21 cellular contexts compared by ENCODE assay signal in the genomic region with DNA sequence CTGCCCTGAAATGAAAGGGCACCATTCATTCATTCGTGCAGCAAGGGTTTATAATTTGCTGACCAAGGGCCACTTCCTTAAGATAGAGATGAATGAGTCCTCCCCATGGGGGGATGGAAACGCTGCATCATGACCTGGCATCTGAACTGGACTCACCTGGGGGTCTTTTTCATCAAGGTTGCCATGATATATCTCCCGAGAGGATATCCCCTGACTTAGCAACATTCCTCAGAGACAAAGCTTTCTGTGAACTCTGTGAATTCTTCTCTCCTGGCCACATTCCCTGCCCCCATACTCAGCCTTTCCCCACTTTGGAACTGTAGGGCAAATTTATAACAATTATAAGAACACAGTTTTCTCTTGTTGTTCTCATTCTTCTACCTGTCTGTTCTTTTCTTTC. TPM values are rescaled to one million over a fixed set of nuclear protein-coding genes. Genes with fewer than 3 reads are reported as not detected.
A peak's percentile ranks its signal among the peaks of the same experiment; 100 is the strongest.
DNase-seq lines count a peak whose midpoint lies in the region; ATAC-seq and TF ChIP-seq lines count a peak whose summit lies in the region.
"Had no signal": no experiment of that assay in that cellular context is flagged by ENCODE, and none has a peak within 500 bp of the region (broad histone marks: within the 10 kb centered on the region; RNA-seq: fewer than 3 reads in every experiment).

No MANE protein-coding gene starts in this region.

- no peak overlapping the region for H3K56ac ChIP-seq in H9 (ENCODE audit: insufficient read length, low read depth, low read length)

- no peak for TF ChIP-seq CTCF in H9 (conservative IDR thresholded peaks at IDR 0.05)
- TF ChIP-seq CTCF in coronary artery (IDR thresholded peaks at IDR 0.05): no peak
- no peak for TF ChIP-seq CTCF in glutamatergic neuron (IDR thresholded peaks at IDR 0.05; ENCODE audit: partially characterized antibody, unreplicated experiment)
- no peak for TF ChIP-seq CTCF in neural progenitor cell (IDR thresholded peaks at IDR 0.05)

- DNase-seq in H9: peak; percentile 23
- DNase-seq in coronary artery (ENCODE audit: low spot score): peak; percentile 9
- DNase-seq in glutamatergic neuron: no peak
- no peak for DNase-seq in neural progenitor cell (ENCODE audit: low spot score)
- no peak for DNase-seq in sciatic nerve (ENCODE audit: low spot score)
- DNase-seq in HK-2 (ENCODE audit: unreplicated experiment): no peak
- no peak for DNase-seq in NCI-H128 (lab: John Stamatoyannopoulos, UW; ENCODE audit: unreplicated experiment)
- DNase-seq: AML-193; Caco-2; CD4-positive, alpha-beta T cell; DMS79; GOT3; HCEC 1CT; Karpas-422; KBM-7 had no signal

- H2BK5ac ChIP-seq in H9 (ENCODE audit: insufficient read length, low read length): no peak overlapping the region

- H3K27me3 ChIP-seq in H9 (ENCODE audit: insufficient read depth, low read length) (no peaks in the 10 kb centered on the region), neural progenitor cell (no peaks in the 10 kb centered on the region)

- H3K9me3 Mint-ChIP-seq in H9 (no peaks in the 10 kb centered on the region; a peak in 1 of 5 replicates), glutamatergic neuron (ENCODE audit: unreplicated experiment) (peaks cover 20% of the 10 kb centered on the region), neural progenitor cell (peaks cover 2% of the 10 kb centered on the region)

- H3K27ac ChIP-seq in H9 (ENCODE audit: insufficient read length, low read depth, low read length) (no peak overlapping the region), coronary artery (no peak overlapping the region), neural progenitor cell (no peak overlapping the region)
- H3K27ac ChIP-seq: A549, C4-2B had no signal

- H3K9ac ChIP-seq in H9 (ENCODE audit: extremely low read depth, insufficient read length, low read length) (no peak overlapping the region), neural progenitor cell (no peak overlapping the region)

- no peaks in the 10 kb centered on the region for H3K36me3 ChIP-seq in neural progenitor cell

- no peak overlapping the region for H3K23ac ChIP-seq in H9 (ENCODE audit: insufficient read length, low read depth, low read length)

- H4K20me1 ChIP-seq in H9 (ENCODE audit: control insufficient read depth, insufficient read depth, insufficient read length) (no peaks in the 10 kb centered on the region), neural progenitor cell (ENCODE audit: low read depth) (no peaks in the 10 kb centered on the region)

- peaks cover 30% of the 10 kb centered on the region for H3F3A ChIP-seq in neural progenitor cell (ENCODE audit: low read depth)

- H2AFZ ChIP-seq in H9 (ENCODE audit: low read length): no peak overlapping the region
- H2AFZ ChIP-seq in neural progenitor cell (replicated peaks): no peak overlapping the region

- no peaks in the 10 kb centered on the region for H3K23me2 ChIP-seq in H9 (ENCODE audit: insufficient read length, low read depth, low read length, poor library complexity, severe bottlenecking)

- H4K91ac ChIP-seq in H9 (ENCODE audit: insufficient read length, low read depth, low read length): no peak overlapping the region

- H3T11ph ChIP-seq in H9 (ENCODE audit: low read length): no peak overlapping the region

- H3K14ac ChIP-seq in H9 (ENCODE audit: insufficient read depth, low read length): no peak overlapping the region

- no peak overlapping the region for H2AK5ac ChIP-seq in H9 (ENCODE audit: insufficient read length, low read length)

- H3K4me3 Mint-ChIP-seq in H9 (no peak overlapping the region), glutamatergic neuron (ENCODE audit: unreplicated experiment) (peak overlapping the region; percentile 46), neural progenitor cell (no peak overlapping the region)
- H3K4me3 Mint-ChIP-seq: CD4-positive, alpha-beta T cell; IgD-negative memory B cell had no signal

- H3K27me3 Mint-ChIP-seq in H9 (ENCODE audit: low read depth): peaks cover 2% of the 10 kb centered on the region; the same call in 1 of the 2 replicates
- H3K27me3 Mint-ChIP-seq in glutamatergic neuron (ENCODE audit: unreplicated experiment): peaks cover 16% of the 10 kb centered on the region
- H3K27me3 Mint-ChIP-seq in neural progenitor cell (ENCODE audit: insufficient read depth, low read depth): peaks cover 11% of the 10 kb centered on the region

- intact Hi-C loops in sciatic nerve (cut with DNase I): no loop called here

- no peak overlapping the region for H2BK12ac ChIP-seq in H9 (ENCODE audit: insufficient read length, low read depth, low read length)

- no peak overlapping the region for H2BK15ac ChIP-seq in H9 (ENCODE audit: low read depth, low read length)

- no peak overlapping the region for H2BK120ac ChIP-seq in H9 (ENCODE audit: low read depth, low read length, poor library complexity, severe bottlenecking)

- H3K4ac ChIP-seq in H9 (ENCODE audit: low read depth, low read length): no peak overlapping the region

- ATAC-seq in sciatic nerve: no peak
- no peak for ATAC-seq in GM21737 (IDR thresholded peaks at IDR 0.05; ENCODE audit: unreplicated experiment)
- ATAC-seq: A549, GM12878, HepG2 had no signal

- no CpG with 5 or more reads among the region's 3 CpGs for WGBS in H9 (ENCODE audit: extremely low coverage, insufficient read length, low lambda C conversion rate)

- H3K79me2 ChIP-seq in H9 (ENCODE audit: insufficient read depth, low read length) (no peaks in the 10 kb centered on the region), neural progenitor cell (ENCODE audit: low read depth) (no peaks in the 10 kb centered on the region)

- H3K4me3 ChIP-seq in coronary artery: no peak overlapping the region
- no peak overlapping the region for H3K4me3 ChIP-seq in neural progenitor cell
- H3K4me3 ChIP-seq: A549, GM12878 had no signal

- no peaks in the 10 kb centered on the region for H3K79me1 ChIP-seq in H9 (ENCODE audit: insufficient read depth, low read depth, low read length, poor library complexity, severe bottlenecking)

- no peak overlapping the region for H2BK20ac ChIP-seq in H9 (ENCODE audit: low read depth, low read length, poor library complexity, severe bottlenecking)

- H3K36me3 Mint-ChIP-seq in H9 (ENCODE audit: insufficient read depth in 1 of 3, low read depth in 3 of 3) (no peaks in the 10 kb centered on the region), glutamatergic neuron (ENCODE audit: unreplicated experiment) (no peaks in the 10 kb centered on the region), neural progenitor cell (no peaks in the 10 kb centered on the region)
- H3K36me3 Mint-ChIP-seq: IgD-negative memory B cell had no signal

- no peak overlapping the region for H3K18ac ChIP-seq in H9 (ENCODE audit: insufficient read length, low read depth, low read length)

- no peak overlapping the region for H4K8ac ChIP-seq in H9 (replicated peaks; ENCODE audit: insufficient read length, low read depth, low read length)

- no peaks in the 10 kb centered on the region for H3K9me3 ChIP-seq in H9 (ENCODE audit: control insufficient read depth, low read depth, low read length)
- H3K9me3 ChIP-seq in neural progenitor cell (ENCODE audit: low read depth): no peaks in the 10 kb centered on the region
- H3K9me3 ChIP-seq: A549, Caco-2 had no signal

- H3K4me1 ChIP-seq in H9 (ENCODE audit: insufficient read depth, low read length) (peaks cover 2% of the 10 kb centered on the region; the same call in 1 of the 2 replicates), neural progenitor cell (peaks cover 41% of the 10 kb centered on the region)
- H3K4me1 ChIP-seq: A549 had no signal

- H3K27ac Mint-ChIP-seq in H9 (peak overlapping the region in 2 of 3 experiments; percentile 6 to 47; a peak in 5 of 7 replicates), glutamatergic neuron (ENCODE audit: unreplicated experiment) (peak overlapping the region; percentile 71), neural progenitor cell (no peak overlapping the region)
- H3K27ac Mint-ChIP-seq: CD4-positive, alpha-beta T cell; IgD-negative memory B cell had no signal

- H3K4me2 ChIP-seq in H9 (ENCODE audit: insufficient read depth, insufficient read length, low read length): no peak overlapping the region
- H3K4me2 ChIP-seq in neural progenitor cell: peak overlapping the region; percentile 6
- H3K4me2 ChIP-seq: A549 had no signal

- no peak overlapping the region for H4K5ac ChIP-seq in H9 (ENCODE audit: insufficient read length, low read depth, low read length)

- H3K4me1 Mint-ChIP-seq in H9 (peaks cover 23 to 59% of the 10 kb centered on the region in 2 experiments), glutamatergic neuron (ENCODE audit: low read depth, unreplicated experiment) (peaks cover 76% of the 10 kb centered on the region), neural progenitor cell (peaks cover 19% of the 10 kb centered on the region)
- H3K4me1 Mint-ChIP-seq: IgD-negative memory B cell had no signal

RNA-seq across cellular contexts. Expression of gene SRRM4, which starts 30.8 kb away (rescaled TPM):
- total RNA-seq in H9 (2021) (1.1 and 1.4 TPM in 2 replicates), glutamatergic neuron (ENCODE audit: unreplicated experiment) (183 TPM), neural progenitor cell (ENCODE audit: low replicate concordance) (0.07 and 0.34 TPM in 2 replicates), sciatic nerve (0.04 TPM)
- total RNA-seq: Caco-2; CD4-positive, alpha-beta T cell; GM12878; HepG2 had no signal

Comparison
In these comparisons a context has a peak if more than half of its experiments do, and no peak if none do; other contexts are left out.
1. DNase-seq: peak in H9 (single experiment) and coronary artery (single experiment); none in glutamatergic neuron (single experiment), neural progenitor cell (single experiment), sciatic nerve (single experiment), HK-2 (single experiment) and NCI-H128 (single experiment).
2. RNA of gene SRRM4, which starts 30.8 kb away (total RNA-seq): 183 TPM in glutamatergic neuron (single experiment); 1.1 to 1.4 TPM in H9, 0.07 to 0.34 TPM in neural progenitor cell and 0.04 TPM in sciatic nerve (single experiment); every median in the first group is over 10 times any median in the second.